In the genomic region with DNA sequence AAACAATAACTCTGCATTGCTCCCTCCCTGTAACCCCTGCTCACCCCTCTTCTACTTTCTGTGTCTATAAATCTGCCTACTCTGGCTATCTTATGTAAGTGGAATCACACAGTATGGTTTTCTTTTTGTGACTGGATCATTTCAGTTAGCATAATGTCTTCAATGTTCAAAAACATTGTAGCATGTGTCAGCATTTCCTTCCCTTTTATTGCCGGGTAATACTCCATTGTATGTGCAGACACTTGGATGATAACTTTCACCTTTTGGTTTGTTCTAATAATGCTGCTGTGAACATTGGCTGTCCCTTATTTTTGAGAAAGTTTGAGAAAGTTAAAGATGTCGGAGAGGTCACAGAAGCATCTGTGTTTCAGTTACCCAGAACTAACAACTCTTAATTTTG, we compare ENCODE assay signal across 1 cellular context.
TF ChIP-seq lines count a peak whose summit lies in the region.

No MANE protein-coding gene starts in this region.

TF ChIP-seq in GM12878, 131 proteins besides CTCF, POLR2A, EP300 and RAD21:
- TF ChIP-seq ZBTB4 (CRISPR knock-in tag; IDR thresholded peaks at IDR 0.05) = no peak
- no peak for TF ChIP-seq NR2F1 (conservative IDR thresholded peaks at IDR 0.05)
- TF ChIP-seq REST (IDR thresholded peaks at IDR 0.05; ENCODE audit: low read depth, low read length) = no peak
- no peak for TF ChIP-seq ZNF24 (IDR thresholded peaks at IDR 0.05)
- TF ChIP-seq SIN3A (IDR thresholded peaks at IDR 0.05; ENCODE audit: low read depth, low read length) = no peak
- TF ChIP-seq SMARCA5 (IDR thresholded peaks at IDR 0.05) = no peak
- no peak for TF ChIP-seq HSF1 (IDR thresholded peaks at IDR 0.05; ENCODE audit: low read depth, low read length)
- TF ChIP-seq SMC3 (IDR thresholded peaks at IDR 0.05; ENCODE audit: borderline replicate concordance, low read length) = no peak
- no peak for TF ChIP-seq ATF3 (IDR thresholded peaks at IDR 0.05; ENCODE audit: borderline replicate concordance, extremely low read depth, low read depth, low read length)
- no peak for TF ChIP-seq MEF2B (IDR thresholded peaks at IDR 0.05; ENCODE audit: partially characterized antibody, poor library complexity, severe bottlenecking)
- TF ChIP-seq, protein P1, sequence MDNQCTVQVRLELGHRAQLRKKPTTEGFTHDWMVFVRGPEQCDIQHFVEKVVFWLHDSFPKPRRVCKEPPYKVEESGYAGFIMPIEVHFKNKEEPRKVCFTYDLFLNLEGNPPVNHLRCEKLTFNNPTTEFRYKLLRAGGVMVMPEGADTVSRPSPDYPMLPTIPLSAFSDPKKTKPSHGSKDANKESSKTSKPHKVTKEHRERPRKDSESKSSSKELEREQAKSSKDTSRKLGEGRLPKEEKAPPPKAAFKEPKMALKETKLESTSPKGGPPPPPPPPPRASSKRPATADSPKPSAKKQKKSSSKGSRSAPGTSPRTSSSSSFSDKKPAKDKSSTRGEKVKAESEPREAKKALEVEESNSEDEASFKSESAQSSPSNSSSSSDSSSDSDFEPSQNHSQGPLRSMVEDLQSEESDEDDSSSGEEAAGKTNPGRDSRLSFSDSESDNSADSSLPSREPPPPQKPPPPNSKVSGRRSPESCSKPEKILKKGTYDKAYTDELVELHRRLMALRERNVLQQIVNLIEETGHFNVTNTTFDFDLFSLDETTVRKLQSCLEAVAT (IDR thresholded peaks at IDR 0.05) = no peak
- TF ChIP-seq, protein P2, sequence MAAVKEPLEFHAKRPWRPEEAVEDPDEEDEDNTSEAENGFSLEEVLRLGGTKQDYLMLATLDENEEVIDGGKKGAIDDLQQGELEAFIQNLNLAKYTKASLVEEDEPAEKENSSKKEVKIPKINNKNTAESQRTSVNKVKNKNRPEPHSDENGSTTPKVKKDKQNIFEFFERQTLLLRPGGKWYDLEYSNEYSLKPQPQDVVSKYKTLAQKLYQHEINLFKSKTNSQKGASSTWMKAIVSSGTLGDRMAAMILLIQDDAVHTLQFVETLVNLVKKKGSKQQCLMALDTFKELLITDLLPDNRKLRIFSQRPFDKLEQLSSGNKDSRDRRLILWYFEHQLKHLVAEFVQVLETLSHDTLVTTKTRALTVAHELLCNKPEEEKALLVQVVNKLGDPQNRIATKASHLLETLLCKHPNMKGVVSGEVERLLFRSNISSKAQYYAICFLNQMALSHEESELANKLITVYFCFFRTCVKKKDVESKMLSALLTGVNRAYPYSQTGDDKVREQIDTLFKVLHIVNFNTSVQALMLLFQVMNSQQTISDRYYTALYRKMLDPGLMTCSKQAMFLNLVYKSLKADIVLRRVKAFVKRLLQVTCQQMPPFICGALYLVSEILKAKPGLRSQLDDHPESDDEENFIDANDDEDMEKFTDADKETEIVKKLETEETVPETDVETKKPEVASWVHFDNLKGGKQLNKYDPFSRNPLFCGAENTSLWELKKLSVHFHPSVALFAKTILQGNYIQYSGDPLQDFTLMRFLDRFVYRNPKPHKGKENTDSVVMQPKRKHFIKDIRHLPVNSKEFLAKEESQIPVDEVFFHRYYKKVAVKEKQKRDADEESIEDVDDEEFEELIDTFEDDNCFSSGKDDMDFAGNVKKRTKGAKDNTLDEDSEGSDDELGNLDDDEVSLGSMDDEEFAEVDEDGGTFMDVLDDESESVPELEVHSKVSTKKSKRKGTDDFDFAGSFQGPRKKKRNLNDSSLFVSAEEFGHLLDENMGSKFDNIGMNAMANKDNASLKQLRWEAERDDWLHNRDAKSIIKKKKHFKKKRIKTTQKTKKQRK (IDR thresholded peaks at IDR 0.05; ENCODE audit: low read depth, low read length) = no peak
- TF ChIP-seq CBFB (IDR thresholded peaks at IDR 0.05; ENCODE audit: low read depth) = no peak
- no peak for TF ChIP-seq SMAD5 (IDR thresholded peaks at IDR 0.05; ENCODE audit: low read depth)
- no peak for TF ChIP-seq SMAD1 (IDR thresholded peaks at IDR 0.05; ENCODE audit: low read depth, partially characterized antibody)
- no peak for TF ChIP-seq IRF3 (IDR thresholded peaks at IDR 0.05)
- TF ChIP-seq, protein P3, sequence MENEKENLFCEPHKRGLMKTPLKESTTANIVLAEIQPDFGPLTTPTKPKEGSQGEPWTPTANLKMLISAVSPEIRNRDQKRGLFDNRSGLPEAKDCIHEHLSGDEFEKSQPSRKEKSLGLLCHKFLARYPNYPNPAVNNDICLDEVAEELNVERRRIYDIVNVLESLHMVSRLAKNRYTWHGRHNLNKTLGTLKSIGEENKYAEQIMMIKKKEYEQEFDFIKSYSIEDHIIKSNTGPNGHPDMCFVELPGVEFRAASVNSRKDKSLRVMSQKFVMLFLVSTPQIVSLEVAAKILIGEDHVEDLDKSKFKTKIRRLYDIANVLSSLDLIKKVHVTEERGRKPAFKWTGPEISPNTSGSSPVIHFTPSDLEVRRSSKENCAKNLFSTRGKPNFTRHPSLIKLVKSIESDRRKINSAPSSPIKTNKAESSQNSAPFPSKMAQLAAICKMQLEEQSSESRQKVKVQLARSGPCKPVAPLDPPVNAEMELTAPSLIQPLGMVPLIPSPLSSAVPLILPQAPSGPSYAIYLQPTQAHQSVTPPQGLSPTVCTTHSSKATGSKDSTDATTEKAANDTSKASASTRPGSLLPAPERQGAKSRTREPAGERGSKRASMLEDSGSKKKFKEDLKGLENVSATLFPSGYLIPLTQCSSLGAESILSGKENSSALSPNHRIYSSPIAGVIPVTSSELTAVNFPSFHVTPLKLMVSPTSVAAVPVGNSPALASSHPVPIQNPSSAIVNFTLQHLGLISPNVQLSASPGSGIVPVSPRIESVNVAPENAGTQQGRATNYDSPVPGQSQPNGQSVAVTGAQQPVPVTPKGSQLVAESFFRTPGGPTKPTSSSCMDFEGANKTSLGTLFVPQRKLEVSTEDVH (IDR thresholded peaks at IDR 0.05; ENCODE audit: low read depth, partially characterized antibody) = no peak
- no peak for TF ChIP-seq EGR1 (IDR thresholded peaks at IDR 0.05; ENCODE audit: borderline replicate concordance in 1 of 2, low read depth in 2 of 2, low read length in 2 of 2)
- TF ChIP-seq NFYA (IDR thresholded peaks at IDR 0.05; ENCODE audit: borderline replicate concordance, low read depth, low read length) = no peak
- TF ChIP-seq, protein P4, sequence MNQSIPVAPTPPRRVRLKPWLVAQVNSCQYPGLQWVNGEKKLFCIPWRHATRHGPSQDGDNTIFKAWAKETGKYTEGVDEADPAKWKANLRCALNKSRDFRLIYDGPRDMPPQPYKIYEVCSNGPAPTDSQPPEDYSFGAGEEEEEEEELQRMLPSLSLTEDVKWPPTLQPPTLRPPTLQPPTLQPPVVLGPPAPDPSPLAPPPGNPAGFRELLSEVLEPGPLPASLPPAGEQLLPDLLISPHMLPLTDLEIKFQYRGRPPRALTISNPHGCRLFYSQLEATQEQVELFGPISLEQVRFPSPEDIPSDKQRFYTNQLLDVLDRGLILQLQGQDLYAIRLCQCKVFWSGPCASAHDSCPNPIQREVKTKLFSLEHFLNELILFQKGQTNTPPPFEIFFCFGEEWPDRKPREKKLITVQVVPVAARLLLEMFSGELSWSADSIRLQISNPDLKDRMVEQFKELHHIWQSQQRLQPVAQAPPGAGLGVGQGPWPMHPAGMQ (IDR thresholded peaks at IDR 0.05; ENCODE audit: borderline replicate concordance) = no peak
TF ChIP-seq in GM12878: peak in this region for 0.
